8 cellular contexts compared by ENCODE assay signal in genomic region chr11:77127969-77128691, GRCh38. TPM values are rescaled to one million over a fixed set of nuclear protein-coding genes. Genes with fewer than 3 reads are reported as not detected.
DNase-seq lines count a peak whose midpoint lies in the region; ATAC-seq and TF ChIP-seq lines count a peak whose summit lies in the region.

MYO7A (plus strand) TSS chr11:77128246; CDS start chr11:77130635, 2,389 bp downstream.

- no peak for TF ChIP-seq POLR2A in testis (IDR thresholded peaks at IDR 0.05)

- H3K27ac ChIP-seq in liver (ENCODE audit: low read depth in 1 of 2, low read length in 2 of 2): peak within 1 kb of the TSS; percentile 64 to 68
- H3K27ac ChIP-seq in testis: peak within 1 kb of the TSS; percentile 67 to 69

- TF ChIP-seq CTCF in choroid plexus epithelial cell (conservative IDR thresholded peaks at IDR 0.05; ENCODE audit: low read depth, low read length): no peak
- no peak for TF ChIP-seq CTCF in liver (IDR thresholded peaks at IDR 0.05; ENCODE audit: low read depth, low read length, missing input control)
- TF ChIP-seq CTCF in testis (IDR thresholded peaks at IDR 0.05): peak in 1 of 3 experiments; percentile 6

- no peak within 1 kb of the TSS for H3K27ac Mint-ChIP-seq in activated CD8-positive, alpha-beta memory T cell treated with anti-CD3 and anti-CD28 coated beads, Interleukin-2, amount 10 ng/mL, durations not matched to agents 7 days and 5 days

- no peaks in the 10 kb centered on the region for H3K27me3 ChIP-seq in liver (ENCODE audit: control insufficient read depth in 4 of 4, insufficient read depth in 4 of 4, low read length in 3 of 4)
- H3K27me3 ChIP-seq in testis: no peaks in the 10 kb centered on the region

- H3K36me3 Mint-ChIP-seq in activated CD8-positive, alpha-beta memory T cell treated with anti-CD3 and anti-CD28 coated beads, Interleukin-2, amount 10 ng/mL, durations not matched to agents 7 days and 5 days: no peaks in the 10 kb centered on the region

- H3K9ac ChIP-seq in liver (ENCODE audit: low read depth in 1 of 2, low read length in 2 of 2): peak within 1 kb of the TSS; percentile 22 to 58

- peak; percentile 35 to 65 for TF ChIP-seq RAD21 in liver (IDR thresholded peaks at IDR 0.05)

- ATAC-seq in activated CD8-positive, alpha-beta memory T cell treated with anti-CD3 and anti-CD28 coated beads, Interleukin-2, amount 10 ng/mL, durations not matched to agents 7 days and 5 days: no peak
- ATAC-seq in GM18517 (IDR thresholded peaks at IDR 0.05; ENCODE audit: unreplicated experiment) (no peak), HG03196 (IDR thresholded peaks at IDR 0.05; ENCODE audit: unreplicated experiment) (no peak)

- H3K4me1 ChIP-seq in liver (ENCODE audit: control insufficient read depth in 4 of 4, insufficient read depth in 4 of 4, low read length in 3 of 4): peaks cover 16 to 61% (median 54%) of the 10 kb centered on the region in 4 donors
- peaks cover 53% of the 10 kb centered on the region for H3K4me1 ChIP-seq in testis

- H3K4me3 Mint-ChIP-seq in activated CD8-positive, alpha-beta memory T cell treated with anti-CD3 and anti-CD28 coated beads, Interleukin-2, amount 10 ng/mL, durations not matched to agents 7 days and 5 days: no peak within 1 kb of the TSS

- peaks cover 15% of the 10 kb centered on the region for H3K27me3 Mint-ChIP-seq in activated CD8-positive, alpha-beta memory T cell treated with anti-CD3 and anti-CD28 coated beads, Interleukin-2, amount 10 ng/mL, durations not matched to agents 7 days and 5 days

- 15% methylated on average over 19 of the region's 19 CpGs for WGBS in liver
- WGBS in testis, 2 donors: 16 to 18% methylated on average over 8 to 19 of the region's 19 CpGs

- no peaks in the 10 kb centered on the region for H3K9me3 Mint-ChIP-seq in activated CD8-positive, alpha-beta memory T cell treated with anti-CD3 and anti-CD28 coated beads, Interleukin-2, amount 10 ng/mL, durations not matched to agents 7 days and 5 days (ENCODE audit: low read depth)

- CTCF ChIA-PET in activated CD8-positive, alpha-beta memory T cell treated with anti-CD3 and anti-CD28 coated beads, Interleukin-2, amount 10 ng/mL, durations not matched to agents 7 days and 5 days (lab: Charles Lee): interaction anchor here (0.8 to 5.3 kb wide), 25 partner anchors 9 to 451 kb away, joined by 3 to 162 read pairs (median 9); no protein-coding TSS in a partner anchor

- H3K9me3 ChIP-seq in liver (ENCODE audit: control insufficient read depth in 4 of 4, low read length in 3 of 4) (no peaks in the 10 kb centered on the region), testis (no peaks in the 10 kb centered on the region)

- peak within 1 kb of the TSS; percentile 57 for H3K4me3 ChIP-seq in choroid plexus epithelial cell (ENCODE audit: low read depth, low read length)
- peak within 1 kb of the TSS; percentile 30 to 61 (median 43) for H3K4me3 ChIP-seq in liver (ENCODE audit: low read depth in 1 of 3, low read length in 3 of 3)
- H3K4me3 ChIP-seq in testis: peak within 1 kb of the TSS; percentile 6 to 54

- peak; percentile 30 for DNase-seq in Daoy (ENCODE audit: low read depth)
- DNase-seq in NCI-H774 (lab: John Stamatoyannopoulos, UW): peak; percentile 74
- peak; percentile 45 for DNase-seq in choroid plexus epithelial cell (ENCODE audit: low read depth)
- peak; percentile 95 for DNase-seq in testis
- DNase-seq in activated CD8-positive, alpha-beta memory T cell treated with anti-CD3 and anti-CD28 coated beads, Interleukin-2, amount 10 ng/mL, durations not matched to agents 7 days and 5 days: no peak

- intact Hi-C loops in testis (cut with DNase I; ENCODE audit: low total_unique reads): loop anchor here (5.0 to 10.0 kb wide), 2 partner anchors 54 to 417 kb away; no protein-coding TSS in a partner anchor

- peaks cover 0 to 15% (median 9%) of the 10 kb centered on the region in 4 donors for H3K36me3 ChIP-seq in liver (ENCODE audit: control insufficient read depth in 4 of 4, insufficient read depth in 3 of 4, low read depth in 1 of 4, low read length in 3 of 4)
- no peaks in the 10 kb centered on the region for H3K36me3 ChIP-seq in testis (ENCODE audit: low read depth, missing control alignments)

- peaks cover 3% of the 10 kb centered on the region for H3K4me1 Mint-ChIP-seq in activated CD8-positive, alpha-beta memory T cell treated with anti-CD3 and anti-CD28 coated beads, Interleukin-2, amount 10 ng/mL, durations not matched to agents 7 days and 5 days

TF ChIP-seq in liver, 16 proteins besides CTCF, POLR2A, EP300 and RAD21:
- TF ChIP-seq EGR1 (IDR thresholded peaks at IDR 0.05; ENCODE audit: low read depth in 2 of 2) (no peak), FOXA2 (IDR thresholded peaks at IDR 0.05) (no peak), RXRA (IDR thresholded peaks at IDR 0.05) (peak; percentile 74 to 78), HNF4G (IDR thresholded peaks at IDR 0.05) (peak; percentile 43), REST (IDR thresholded peaks at IDR 0.05) (peak; percentile 97), NR2F2 (IDR thresholded peaks at IDR 0.05) (peak; percentile 34), GABPA (IDR thresholded peaks at IDR 0.05 in 1 of 2, conservative IDR thresholded peaks at IDR 0.05 in 1 of 2) (no peak), TAF1 (conservative IDR thresholded peaks at IDR 0.05) (no peak), MAX (IDR thresholded peaks at IDR 0.05) (no peak), HNF4A (conservative IDR thresholded peaks at IDR 0.05) (peak; percentile 65 to 70), SP1 (IDR thresholded peaks at IDR 0.05) (peak; percentile 72), ATF3 (IDR thresholded peaks at IDR 0.05) (peak; percentile 84), ZBTB33 (IDR thresholded peaks at IDR 0.05) (no peak), YY1 (IDR thresholded peaks at IDR 0.05) (peak; percentile 70), JUND (IDR thresholded peaks at IDR 0.05) (peak; percentile 81 to 82), FOXA1 (IDR thresholded peaks at IDR 0.05) (peak; percentile 6)
TF ChIP-seq in liver: peak in this region for 10.

RNA-seq across cellular contexts. Expression of gene MYO7A, which starts in this region (rescaled TPM):
- total RNA-seq in Daoy (2014; rRNA removed; shearing (Covaris generic)): 0.40 TPM in 1 of 2 replicates, not detected in the other
- 10 to 100 TPM in 1 of 2 donors, 1 to 10 TPM in 1; 7.3 to 33.6 TPM for total RNA-seq in liver
- polyA plus RNA-seq in liver: 10 to 100 TPM in 1 of 2 donors, 1 to 10 TPM in 1; 8.3 to 14.3 TPM
- 100 to 1,000 TPM; 161 to 239 TPM for total RNA-seq in testis
- 40.1 TPM for polyA plus RNA-seq in testis (ENCODE audit: insufficient read depth, low read depth, low replicate concordance)
- under 1 TPM; 0.23 to 0.28 TPM for total RNA-seq in activated CD8-positive, alpha-beta memory T cell treated with anti-CD3 and anti-CD28 coated beads, Interleukin-2, amount 10 ng/mL, durations not matched to agents 7 days and 5 days

Comparison
In these comparisons a context has a peak if more than half of its experiments do, and no peak if none do; other contexts are left out.
1. Peak in DNase-seq in Daoy; RNA of the gene not detected or under 1 TPM.